Comparison of ENCODE assay signal across 25 cellular contexts in the genomic region with DNA sequence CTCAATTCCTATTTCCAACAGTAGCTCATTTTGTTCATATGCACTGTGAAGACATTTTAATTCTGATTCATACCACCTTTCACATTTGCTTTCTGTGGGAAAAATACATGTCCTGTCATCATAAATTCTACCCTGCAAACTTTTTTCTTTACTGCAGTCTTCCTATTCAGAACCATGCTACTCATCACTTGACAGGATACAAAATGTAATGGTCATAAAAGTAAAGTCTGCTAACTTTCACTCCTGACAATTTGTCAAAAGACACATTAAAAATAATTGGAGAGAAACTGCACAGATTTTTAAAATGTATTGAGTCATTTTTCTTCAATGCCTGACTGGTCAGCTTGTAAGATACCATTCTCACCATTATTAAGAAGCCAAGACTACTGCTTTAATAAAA.
"Had no signal": no experiment of that assay in that cellular context is flagged by ENCODE, and none has a peak within 500 bp of the region (broad histone marks: within the 10 kb centered on the region; RNA-seq: fewer than 3 reads in every experiment).

No MANE protein-coding gene starts in this region.

- H3K9me3 ChIP-seq: neutrophil, pancreas, prostate gland, right atrium auricular region, right lobe of liver, sigmoid colon, thoracic aorta, thyroid gland, tibial nerve, upper lobe of left lung, vagina had no signal

- H3K4me3 ChIP-seq: pancreas, prostate gland, right atrium auricular region, right lobe of liver, sigmoid colon, stomach, thoracic aorta, thyroid gland, tibial nerve, upper lobe of left lung, vagina had no signal

- H3K27ac ChIP-seq: neutrophil, pancreas, prostate gland, right atrium auricular region, right lobe of liver, sigmoid colon, stomach, thoracic aorta, thyroid gland, tibial nerve, upper lobe of left lung, vagina had no signal

- H3K36me3 ChIP-seq: neutrophil, pancreas, prostate gland, right atrium auricular region, right lobe of liver, sigmoid colon, stomach, thoracic aorta, thyroid gland, tibial nerve, upper lobe of left lung, vagina had no signal

- H3K27me3 ChIP-seq: neutrophil, pancreas, right atrium auricular region, right lobe of liver, sigmoid colon, stomach, thyroid gland, tibial nerve, upper lobe of left lung, vagina had no signal

- ATAC-seq: natural killer cell treated with Interleukin-12 subunit alpha and Interleukin-12 subunit beta and Interleukin-15 and Interleukin-18, amount 100 ng/mL, for 72 hours; pancreas; right lobe of liver; stimulated activated effector memory CD8-positive, alpha-beta T cell treated with anti-CD3 and anti-CD28 coated beads, Interleukin-12 subunit alpha, Interleukin-12 subunit beta, amount 100 ng/mL, for 72 hours; stimulated activated naive B cell treated with anti-CD40 and anti-IgM and Interleukin-4, amounts not matched to agents 10 μg/mL and 1 μg/mL and 100 μg/mL, for 72 hours had no signal

- H3K4me1 ChIP-seq: pancreas, prostate gland, right atrium auricular region, right lobe of liver, stomach, thyroid gland, tibial nerve, upper lobe of left lung, vagina had no signal

- DNase-seq: nephron progenitor cell; nucleus accumbens; pancreas; retina; right lobe of liver; sigmoid colon; small intestine; stimulated activated CD4-positive, alpha-beta T cell treated with anti-CD3 and anti-CD28 coated beads, Interleukin-15, amount 100 ng/mL, for 24 hours; stimulated activated CD4-positive, alpha-beta T cell treated with anti-CD3 and anti-CD28 coated beads, Interleukin-2, amount 100 ng/mL, for 24 hours; stimulated activated CD4-positive, alpha-beta T cell treated with anti-CD3 and anti-CD28 coated beads, Interleukin-2, amount 100 ng/mL, for 48 hours; stimulated activated CD4-positive, alpha-beta T cell treated with anti-CD3 and anti-CD28 coated beads, Interleukin-4, amount 100 ng/mL, for 24 hours; stimulated activated naive B cell treated with anti-CD40 and anti-IgM and Interleukin-4, amounts not matched to agents 10 μg/mL and 1 μg/mL and 100 μg/mL, for 72 hours; stimulated activated naive CD4-positive, alpha-beta T cell treated with Interleukin-2 at 50 U/mL for 16 hours; stomach; thyroid gland; trophoblast cell; upper lobe of left lung had no signal
